Comparison of ENCODE assay signal across 9 cellular contexts in the genomic region with DNA sequence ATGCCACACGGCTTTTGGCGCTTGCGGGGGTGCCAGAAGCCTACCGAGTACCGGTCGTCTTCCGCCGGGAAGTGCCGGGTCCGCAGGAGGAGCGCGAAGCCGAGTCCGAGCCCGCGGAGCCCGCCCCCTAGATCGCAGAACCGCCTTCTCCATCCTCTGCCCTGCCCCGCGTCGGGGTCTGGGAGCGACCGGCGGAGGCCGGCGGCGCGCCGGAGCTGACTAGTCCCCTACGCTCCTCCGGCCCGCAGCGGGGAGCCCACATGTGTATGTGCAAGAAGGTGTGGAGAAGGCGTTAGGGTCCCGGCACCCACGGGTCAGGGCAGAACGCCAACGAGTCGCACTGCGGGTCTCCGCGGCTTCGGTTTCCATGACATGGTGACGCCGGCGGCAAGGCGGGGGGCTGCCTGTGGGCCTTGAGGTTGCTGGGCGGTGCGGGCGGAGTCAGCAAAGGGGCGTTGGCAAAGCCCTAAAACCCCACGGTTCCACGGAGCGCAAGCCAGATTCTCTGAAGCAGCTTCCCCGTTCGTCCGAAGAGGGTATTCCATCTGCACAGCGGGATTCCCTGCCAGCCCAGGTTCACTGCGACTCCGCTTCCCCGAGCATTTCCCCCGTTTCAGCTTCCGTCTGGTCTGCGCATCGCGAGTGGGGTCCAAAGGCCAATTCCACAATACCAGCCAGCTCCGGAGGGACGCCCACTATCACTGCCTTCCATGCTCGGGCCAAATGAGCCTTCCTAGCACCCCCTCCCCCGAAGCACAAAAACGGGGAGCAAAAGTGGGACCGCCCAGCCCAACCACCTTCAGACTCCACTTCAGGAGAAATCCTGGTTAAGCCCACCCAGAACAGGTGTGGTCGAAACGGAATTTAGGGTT. TPM values are rescaled to one million over a fixed set of nuclear protein-coding genes. Genes with fewer than 3 reads are reported as not detected.
DNase-seq lines count a peak whose midpoint lies in the region; FAIRE-seq and TF ChIP-seq lines count a peak whose summit lies in the region.
"Had no signal": no experiment of that assay in that cellular context is flagged by ENCODE, and none has a peak within 500 bp of the region (broad histone marks: within the 10 kb centered on the region; RNA-seq: fewer than 3 reads in every experiment).

No MANE protein-coding gene starts in this region.

- no peaks in the 10 kb centered on the region for H3K9me3 Mint-ChIP-seq in activated T-helper 1 cell treated with anti-CD3 and anti-CD28 coated beads, Interleukin-12 subunit alpha, Interleukin-12 subunit beta, Interleukin-2, Interleukin-4 antibody, amounts not matched to agents 30 ng/mL and 10 ng/mL and 1 ng/mL, durations not matched to agents 14 hours and 24 hours and 36 hours

- H3K27ac Mint-ChIP-seq in activated T-helper 1 cell treated with anti-CD3 and anti-CD28 coated beads, Interleukin-12 subunit alpha, Interleukin-12 subunit beta, Interleukin-2, Interleukin-4 antibody, amounts not matched to agents 30 ng/mL and 10 ng/mL and 1 ng/mL, durations not matched to agents 14 hours and 24 hours and 36 hours, result peak overlapping the region; percentile 67

- peaks cover 82% of the 10 kb centered on the region for H3K27me3 Mint-ChIP-seq in activated T-helper 1 cell treated with anti-CD3 and anti-CD28 coated beads, Interleukin-12 subunit alpha, Interleukin-12 subunit beta, Interleukin-2, Interleukin-4 antibody, amounts not matched to agents 30 ng/mL and 10 ng/mL and 1 ng/mL, durations not matched to agents 14 hours and 24 hours and 36 hours (ENCODE audit: insufficient read depth)

- TF ChIP-seq POLR2A in GM12891 (IDR thresholded peaks at IDR 0.05; ENCODE audit: low read depth, low read length), result no peak

- no peak overlapping the region for H3K4me3 Mint-ChIP-seq in activated T-helper 1 cell treated with anti-CD3 and anti-CD28 coated beads, Interleukin-12 subunit alpha, Interleukin-12 subunit beta, Interleukin-2, Interleukin-4 antibody, amounts not matched to agents 30 ng/mL and 10 ng/mL and 1 ng/mL, durations not matched to agents 14 hours and 24 hours and 36 hours

- DNase-seq in ACHN (peak; percentile 76), GM20000 (ENCODE audit: low spot score) (peak; percentile 51), left kidney (ENCODE audit: low read depth, low spot score) (peak; percentile 75), T1000 (lab: John Stamatoyannopoulos, UW) (no peak), SKM-1 (lab: John Stamatoyannopoulos, UW; ENCODE audit: unreplicated experiment) (no peak), GM12891 (ENCODE audit: insufficient read length, low spot score) (no peak), epidermal melanocyte (ENCODE audit: insufficient read length, low spot score) (no peak)
- no peak for DNase-seq in activated T-helper 1 cell treated with anti-CD3 and anti-CD28 coated beads, Interleukin-12 subunit alpha, Interleukin-12 subunit beta, Interleukin-2, Interleukin-4 antibody, amounts not matched to agents 30 ng/mL and 10 ng/mL and 1 ng/mL, durations not matched to agents 14 hours and 24 hours and 36 hours (ENCODE audit: low spot score)

- no peak for TF ChIP-seq CTCF in GM20000 (IDR thresholded peaks at IDR 0.05; ENCODE audit: extremely low read depth, missing control alignments)

- FAIRE-seq in GM12891 (lab: Jason Lieb, UNC), result no peak
- FAIRE-seq: GM18507 had no signal

- intact Hi-C loops in activated T-helper 1 cell treated with anti-CD3 and anti-CD28 coated beads, Interleukin-12 subunit alpha, Interleukin-12 subunit beta, Interleukin-2, Interleukin-4 antibody, amounts not matched to agents 30 ng/mL and 10 ng/mL and 1 ng/mL, durations not matched to agents 14 hours and 24 hours and 36 hours (cut with micrococcal nuclease), result loop anchor here (5.0 kb wide), 5 partner anchors 128 to 807 kb away; no protein-coding TSS in a partner anchor

- peaks cover 43% of the 10 kb centered on the region for H3K4me1 Mint-ChIP-seq in activated T-helper 1 cell treated with anti-CD3 and anti-CD28 coated beads, Interleukin-12 subunit alpha, Interleukin-12 subunit beta, Interleukin-2, Interleukin-4 antibody, amounts not matched to agents 30 ng/mL and 10 ng/mL and 1 ng/mL, durations not matched to agents 14 hours and 24 hours and 36 hours (ENCODE audit: low read depth)

- in situ Hi-C loops in ACHN (cut with HindIII; ENCODE audit: low pct_ligation_motif_present, low pct_unique_long_range_greater_than_20kb, low sequenced_read_pairs), result no loop called here

- no peaks in the 10 kb centered on the region for H3K36me3 Mint-ChIP-seq in activated T-helper 1 cell treated with anti-CD3 and anti-CD28 coated beads, Interleukin-12 subunit alpha, Interleukin-12 subunit beta, Interleukin-2, Interleukin-4 antibody, amounts not matched to agents 30 ng/mL and 10 ng/mL and 1 ng/mL, durations not matched to agents 14 hours and 24 hours and 36 hours (ENCODE audit: low read depth)

TF ChIP-seq in GM12891, 5 proteins besides CTCF, POLR2A, EP300 and RAD21:
- no peak for TF ChIP-seq PAX5 (IDR thresholded peaks at IDR 0.05; ENCODE audit: insufficient read depth, low read length, severe bottlenecking)

RNA-seq across cellular contexts. Expression of a gene that starts 2.3 kb away (rescaled TPM):
- 0.17 and 0.36 TPM in 2 replicates for total RNA-seq in activated T-helper 1 cell treated with anti-CD3 and anti-CD28 coated beads, Interleukin-12 subunit alpha, Interleukin-12 subunit beta, Interleukin-2, Interleukin-4 antibody, amounts not matched to agents 30 ng/mL and 10 ng/mL and 1 ng/mL, durations not matched to agents 14 hours and 24 hours and 36 hours
- polyA plus RNA-seq in GM12891 (2012; ENCODE audit: low read depth, missing spikeins), result 0.10 TPM

RNA-seq across cellular contexts. Expression of a gene that starts 13.8 kb away (rescaled TPM):
- 110 and 119 TPM in 2 replicates for total RNA-seq in activated T-helper 1 cell treated with anti-CD3 and anti-CD28 coated beads, Interleukin-12 subunit alpha, Interleukin-12 subunit beta, Interleukin-2, Interleukin-4 antibody, amounts not matched to agents 30 ng/mL and 10 ng/mL and 1 ng/mL, durations not matched to agents 14 hours and 24 hours and 36 hours
- polyA plus RNA-seq in GM12891 (2012; ENCODE audit: low read depth, missing spikeins), result 81.9 TPM

Comparison
In these comparisons a context has a peak if more than half of its experiments do, and no peak if none do; other contexts are left out.
1. DNase-seq: peak in ACHN (single experiment), GM20000 (single experiment) and left kidney (single experiment); none in activated T-helper 1 cell treated with anti-CD3 and anti-CD28 coated beads, Interleukin-12 subunit alpha, Interleukin-12 subunit beta, Interleukin-2, Interleukin-4 antibody, amounts not matched to agents 30 ng/mL and 10 ng/mL and 1 ng/mL, durations not matched to agents 14 hours and 24 hours and 36 hours (single experiment), T1000 (single experiment), SKM-1 (single experiment), GM12891 (single experiment) and epidermal melanocyte (single experiment).